24 cellular contexts compared by ENCODE assay signal in the genomic region with DNA sequence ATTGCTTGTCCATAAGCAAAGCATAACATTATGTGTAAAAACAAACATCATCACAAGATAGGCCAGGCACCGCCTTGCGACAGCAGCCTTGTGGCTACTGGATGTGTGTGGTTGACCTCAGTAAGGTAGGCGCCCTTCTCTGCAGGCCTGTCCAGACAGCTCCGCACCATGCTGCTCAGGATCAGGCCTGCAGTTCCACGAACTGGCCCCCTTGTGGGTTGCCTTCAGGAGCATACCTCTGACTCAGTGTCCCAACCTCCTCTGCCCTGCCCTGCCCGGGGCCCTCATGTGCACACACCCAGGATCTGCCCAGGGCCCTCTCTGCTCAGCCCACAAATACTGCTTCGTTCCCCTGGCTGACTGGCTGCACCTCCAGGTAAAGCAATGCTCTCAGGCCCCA.
"Had no signal": no experiment of that assay in that cellular context is flagged by ENCODE, and none has a peak within 500 bp of the region (broad histone marks: within the 10 kb centered on the region; RNA-seq: fewer than 3 reads in every experiment).

No MANE protein-coding gene starts in this region.

- H3K4me3 Mint-ChIP-seq: activated B cell treated with CpG ODN at 0.5 μM for 24 hours; activated CD4-positive, alpha-beta T cell treated with anti-CD3 and anti-CD28 coated beads for 36 hours; activated naive CD4-positive, alpha-beta T cell treated with anti-CD3 and anti-CD28 coated beads, Interleukin-2, amount 10 ng/mL, durations not matched to agents 7 days and 5 days; activated T-cell treated with anti-CD3 and anti-CD28 coated beads, Interleukin-2, amount 50 U/mL, for 72 hours; natural killer cell; stimulated activated naive CD8-positive, alpha-beta T cell treated with anti-CD3 and anti-CD28 coated beads, Interleukin-15, Interleukin-2, amounts not matched to agents 100 ng/mL and 50 ng/mL, for 24 hours; T-helper 17 cell had no signal

- H3K27me3 ChIP-seq: pancreas, tibial nerve, vagina had no signal

- H3K27ac ChIP-seq: left ventricle myocardium inferior, neutrophil, pancreas, tibial nerve, vagina had no signal

- FAIRE-seq: endometrium, frontal cortex, pancreas had no signal

- H3K36me3 ChIP-seq: pancreas, vagina had no signal

- H3K9me3 ChIP-seq: left ventricle myocardium inferior, neutrophil, pancreas, tibial nerve, vagina had no signal

- H3K27me3 Mint-ChIP-seq: activated B cell treated with CpG ODN at 0.5 μM for 24 hours; activated CD4-positive, alpha-beta T cell treated with anti-CD3 and anti-CD28 coated beads for 36 hours; stimulated activated naive CD8-positive, alpha-beta T cell treated with anti-CD3 and anti-CD28 coated beads, Interleukin-15, Interleukin-2, amounts not matched to agents 100 ng/mL and 50 ng/mL, for 24 hours had no signal

- H3K36me3 Mint-ChIP-seq: natural killer cell had no signal

- H3K27ac Mint-ChIP-seq: activated B cell treated with CpG ODN at 0.5 μM for 24 hours; activated CD4-positive, alpha-beta T cell treated with anti-CD3 and anti-CD28 coated beads for 36 hours; activated naive CD4-positive, alpha-beta T cell treated with anti-CD3 and anti-CD28 coated beads, Interleukin-2, amount 10 ng/mL, durations not matched to agents 7 days and 5 days; activated T-cell treated with anti-CD3 and anti-CD28 coated beads, Interleukin-2, amount 50 U/mL, for 72 hours; natural killer cell; stimulated activated naive CD8-positive, alpha-beta T cell treated with anti-CD3 and anti-CD28 coated beads, Interleukin-15, Interleukin-2, amounts not matched to agents 100 ng/mL and 50 ng/mL, for 24 hours had no signal

- H3K4me3 ChIP-seq: left ventricle myocardium inferior, pancreas, tibial nerve, vagina had no signal

- ATAC-seq: activated CD4-positive, alpha-beta T cell treated with anti-CD3 and anti-CD28 coated beads for 36 hours; activated T-cell treated with anti-CD3 and anti-CD28 coated beads, Interleukin-2, amount 50 U/mL, for 72 hours; natural killer cell; pancreas; right cardiac atrium; T-helper 17 cell had no signal

- H3K9me3 Mint-ChIP-seq: activated B cell treated with CpG ODN at 0.5 μM for 24 hours; activated naive CD4-positive, alpha-beta T cell treated with anti-CD3 and anti-CD28 coated beads, Interleukin-2, amount 10 ng/mL, durations not matched to agents 7 days and 5 days; activated T-cell treated with anti-CD3 and anti-CD28 coated beads, Interleukin-2, amount 50 U/mL, for 72 hours; natural killer cell; stimulated activated naive CD8-positive, alpha-beta T cell treated with anti-CD3 and anti-CD28 coated beads, Interleukin-15, Interleukin-2, amounts not matched to agents 100 ng/mL and 50 ng/mL, for 24 hours had no signal

- DNase-seq: activated B cell treated with CpG ODN at 0.5 μM for 24 hours; activated CD4-positive, alpha-beta T cell treated with anti-CD3 and anti-CD28 coated beads for 36 hours; activated CD4-positive, alpha-beta T cell treated with anti-CD3 and anti-CD28 coated beads, Interleukin-2, amount 50 U/mL, for 48 hours; activated CD8-positive, alpha-beta memory T cell treated with anti-CD3 and anti-CD28 coated beads, Interleukin-2, amount 50 U/mL, for 48 hours; activated effector memory CD4-positive, alpha-beta T cell treated with Interleukin-2 at 50 U/mL for 16 hours; activated naive CD4-positive, alpha-beta T cell treated with anti-CD3 and anti-CD28 coated beads, Interleukin-2, amount 10 ng/mL, durations not matched to agents 7 days and 5 days; activated T-cell treated with anti-CD3 and anti-CD28 coated beads, Interleukin-2, amount 50 U/mL, for 72 hours; amygdala; glutamatergic neuron; hippocampal formation; left ventricle myocardium inferior; midbrain; natural killer cell; pancreas; right cardiac atrium; stimulated activated CD4-positive, alpha-beta T cell treated with anti-CD3 and anti-CD28 coated beads, Interleukin-12 subunit alpha, Interleukin-12 subunit beta, amount 100 ng/mL, for 4 hours; stimulated activated CD4-positive, alpha-beta T cell treated with anti-CD3 and anti-CD28 coated beads, Interleukin-4, amount 100 ng/mL, for 4 hours; T-helper 17 cell had no signal
